ENCODE assay signal across 8 cellular contexts in genomic region chr16:74296120-74296464, GRCh38. TPM values are rescaled to one million over a fixed set of nuclear protein-coding genes. Genes with fewer than 3 reads are reported as not detected.
DNase-seq lines count a peak whose midpoint lies in the region; ATAC-seq lines count a peak whose summit lies in the region.

No MANE protein-coding gene starts in this region.

- H3K9me3 Mint-ChIP-seq in activated naive CD4-positive, alpha-beta T cell treated with anti-CD3 and anti-CD28 coated beads, Interleukin-2, amount 50 U/mL, for 72 hours, result peaks cover 5 to 11% of the 10 kb centered on the region in 2 donors

- peak overlapping the region; percentile 95 for H3K27ac ChIP-seq in temporal lobe (ENCODE audit: low read depth, low read length)

- ATAC-seq in GM19324 (IDR thresholded peaks at IDR 0.05; ENCODE audit: low FRiP score, unreplicated experiment) (peak; percentile 1), HG03520 (IDR thresholded peaks at IDR 0.05; ENCODE audit: unreplicated experiment) (peak; percentile 9)
- ATAC-seq in activated naive CD4-positive, alpha-beta T cell treated with anti-CD3 and anti-CD28 coated beads, Interleukin-2, amount 50 U/mL, for 72 hours, result peak in 1 of 2 donors; percentile 4

- H3K36me3 Mint-ChIP-seq in activated naive CD4-positive, alpha-beta T cell treated with anti-CD3 and anti-CD28 coated beads, Interleukin-2, amount 50 U/mL, for 72 hours, result peaks cover 32 to 33% of the 10 kb centered on the region in 2 donors

- DNase-seq in AML-193 (lab: John Stamatoyannopoulos, UW), result peak; percentile 71 to 78
- DNase-seq in activated naive CD4-positive, alpha-beta T cell treated with anti-CD3 and anti-CD28 coated beads, Interleukin-2, amount 50 U/mL, for 72 hours (ENCODE audit: low spot score in 2 of 2), result no peak
- peak; percentile 86 for DNase-seq in inferior parietal cortex (ENCODE audit: extremely low spot score)
- DNase-seq in effector CD4-positive, alpha-beta T cell, result no peak
- DNase-seq in GM19238 (ENCODE audit: insufficient read length, low spot score), result no peak

- peak overlapping the region; percentile 98 to 100 for H3K27ac Mint-ChIP-seq in activated naive CD4-positive, alpha-beta T cell treated with anti-CD3 and anti-CD28 coated beads, Interleukin-2, amount 50 U/mL, for 72 hours

RNA-seq across cellular contexts. Expression of gene PSMD7, which starts 0.5 kb away (rescaled TPM):
- total RNA-seq in activated naive CD4-positive, alpha-beta T cell treated with anti-CD3 and anti-CD28 coated beads, Interleukin-2, amount 50 U/mL, for 72 hours, result 100 to 1,000 TPM; 102 to 144 TPM
- total RNA-seq in temporal lobe, result 72.8 TPM

Comparison
In these comparisons a context has a peak if more than half of its experiments do, and no peak if none do; other contexts are left out.
1. DNase-seq: peak in AML-193 (2 of 2) and inferior parietal cortex (single experiment); none in activated naive CD4-positive, alpha-beta T cell treated with anti-CD3 and anti-CD28 coated beads, Interleukin-2, amount 50 U/mL, for 72 hours (0 of 2), effector CD4-positive, alpha-beta T cell (single experiment) and GM19238 (single experiment).